ENCODE assay signal across 9 cellular contexts in genomic region chr1:91165033-91165654, GRCh38.
DNase-seq lines count a peak whose midpoint lies in the region; ATAC-seq and TF ChIP-seq lines count a peak whose summit lies in the region.
"Had no signal": no experiment of that assay in that cellular context is flagged by ENCODE, and none has a peak within 500 bp of the region (broad histone marks: within the 10 kb centered on the region; RNA-seq: fewer than 3 reads in every experiment).

No MANE protein-coding gene starts in this region.

- H3K27ac ChIP-seq in HEK293 (ENCODE audit: extremely low read depth, low read depth, low read length) (no peak overlapping the region), MM.1S (ENCODE audit: low read length) (no peak overlapping the region), heart right ventricle (no peak overlapping the region)
- H3K27ac ChIP-seq: skin epidermis had no signal

- CTCF ChIA-PET in HEK293 (lab: Yijun Ruan, JAX) = interaction anchor here (0.6 to 4.6 kb wide), 91 partner anchors 10 to 1126 kb away, joined by 3 to 187 read pairs (median 5); partner anchors contain the start of gene HFM1

- H3K9me2 ChIP-seq in MM.1S (replicated peaks; ENCODE audit: insufficient read depth, low read length) = no peaks in the 10 kb centered on the region

- intact Hi-C loops in heart right ventricle (cut with DNase I) = loop anchor here in 7 of 10 donors (5.0 to 10.0 kb wide), 7 partner anchors 110 to 1050 kb away; no protein-coding TSS in a partner anchor

- no peak overlapping the region for H2AFZ ChIP-seq in MM.1S (ENCODE audit: low read length)

- H3K4me3 ChIP-seq in HEK293 (ENCODE audit: low read depth, low read length) (no peak overlapping the region), MM.1S (ENCODE audit: low read length) (no peak overlapping the region), heart right ventricle (no peak overlapping the region)
- H3K4me3 ChIP-seq: skin epidermis had no signal

- no peak overlapping the region for H3K9ac ChIP-seq in MM.1S (ENCODE audit: low read length)

- POLR2A ChIA-PET in HEK293 (lab: Yijun Ruan, JAX) = interaction anchor here (1.1 kb wide), 1 partner anchor 143 kb away, joined by 4 read pairs; the partner anchor contains the start of gene ZNF644

- ATAC-seq in heart right ventricle = peak; percentile 88 to 96 (median 93)

- H3K79me2 ChIP-seq in MM.1S (ENCODE audit: low read length) = no peaks in the 10 kb centered on the region

- 41 to 44% methylated on average over 14 of the region's 14 CpGs for WGBS in heart right ventricle, 2 donors

- DNase-seq in MM.1S = peak; percentile 59
- DNase-seq in SKM-1 treated with dmso at 0.1 percent for 144 hours (lab: John Stamatoyannopoulos, UW; ENCODE audit: unreplicated experiment) = peak; percentile 40
- peak; percentile 37 for DNase-seq in activated naive CD8-positive, alpha-beta T cell treated with anti-CD3 and anti-CD28 coated beads, Interleukin-2, amount 50 U/mL, for 16 hours (ENCODE audit: low read depth, low spot score)
- DNase-seq in heart right ventricle = peak; percentile 66 to 80
- DNase-seq in putamen (ENCODE audit: low spot score) = peak; percentile 39
- DNase-seq in OCI-M2 (lab: John Stamatoyannopoulos, UW; ENCODE audit: unreplicated experiment) = no peak

- H3K4me2 ChIP-seq in MM.1S (ENCODE audit: low read depth, low read length) = no peak overlapping the region

- no peaks in the 10 kb centered on the region for H3F3A ChIP-seq in MM.1S (ENCODE audit: insufficient read depth, low read length)

- H4K20me1 ChIP-seq in MM.1S (ENCODE audit: insufficient read depth, low read length) = no peaks in the 10 kb centered on the region

- H3K27me3 ChIP-seq in MM.1S (replicated peaks; ENCODE audit: insufficient read depth, low read length) (no peaks in the 10 kb centered on the region), heart right ventricle (peaks cover 0 to 6% (median 0%) of the 10 kb centered on the region in 7 donors)

- H3K4me1 ChIP-seq in HEK293 (ENCODE audit: control insufficient read depth, insufficient read depth, low read length) (no peaks in the 10 kb centered on the region), MM.1S (ENCODE audit: low read length) (no peaks in the 10 kb centered on the region), heart right ventricle (no peaks in the 10 kb centered on the region)

- TF ChIP-seq CTCF in GM12873 (IDR thresholded peaks at IDR 0.05; ENCODE audit: insufficient read depth, low read depth, low read length, missing control alignments) (peak; percentile 100), HEK293 (tag by site-specific recombination; IDR thresholded peaks at IDR 0.05) (peak; percentile 76), MM.1S (IDR thresholded peaks at IDR 0.05; ENCODE audit: low read length) (peak; percentile 94), heart right ventricle (IDR thresholded peaks at IDR 0.05) (peak; percentile 71 to 96 (median 89))

- H3K36me3 ChIP-seq in HEK293 (ENCODE audit: control insufficient read depth in 2 of 2, insufficient read depth in 1 of 2, low read length in 2 of 2) = no peaks in the 10 kb centered on the region
- no peaks in the 10 kb centered on the region for H3K36me3 ChIP-seq in MM.1S (replicated peaks; ENCODE audit: insufficient read depth, low read length)
- no peaks in the 10 kb centered on the region for H3K36me3 ChIP-seq in heart right ventricle

- H3K9me3 ChIP-seq in HEK293 (ENCODE audit: control insufficient read depth, insufficient read depth, low read depth, low read length) = no peaks in the 10 kb centered on the region
- H3K9me3 ChIP-seq in MM.1S (replicated peaks; ENCODE audit: insufficient read depth, low read length) = no peaks in the 10 kb centered on the region
- no peaks in the 10 kb centered on the region for H3K9me3 ChIP-seq in heart right ventricle

TF ChIP-seq in HEK293, 187 proteins besides CTCF, POLR2A, EP300 and RAD21 (continues in another document):
- no peak for TF ChIP-seq ZFP41 (tag by site-specific recombination; IDR thresholded peaks at IDR 0.05; ENCODE audit: borderline replicate concordance)
- TF ChIP-seq PBX3 (CRISPR knock-in tag; IDR thresholded peaks at IDR 0.05) = 0 out of 2 replicates have a peak, but pooled peaks have one; percentile 36
- no peak for TF ChIP-seq ZNF560 (tag by site-specific recombination; IDR thresholded peaks at IDR 0.05; ENCODE audit: borderline replicate concordance)
- TF ChIP-seq MZF1 (tag by site-specific recombination; IDR thresholded peaks at IDR 0.05; ENCODE audit: borderline replicate concordance) = no peak
- no peak for TF ChIP-seq ZNF639 (tag by site-specific recombination; IDR thresholded peaks at IDR 0.05)
- 0 out of 2 replicates have a peak, but pooled peaks have one; percentile 18 for TF ChIP-seq IKZF3 (tag by site-specific recombination; IDR thresholded peaks at IDR 0.05)
- no peak for TF ChIP-seq ZNF610 (tag by site-specific recombination; IDR thresholded peaks at IDR 0.05; ENCODE audit: borderline replicate concordance)
- TF ChIP-seq ZNF654 (tag by site-specific recombination; IDR thresholded peaks at IDR 0.05; ENCODE audit: low read depth) = peak; percentile 89
- 0 out of 2 replicates have a peak, but pooled peaks have one; percentile 15 for TF ChIP-seq ZNF600 (tag by site-specific recombination; IDR thresholded peaks at IDR 0.05)
- peak; percentile 71; the same call in 1 of the 2 replicates for TF ChIP-seq PRDM10 (tag by site-specific recombination; IDR thresholded peaks at IDR 0.05)
- TF ChIP-seq ZNF292 (tag by site-specific recombination; IDR thresholded peaks at IDR 0.05; ENCODE audit: borderline replicate concordance, low read depth) = no peak
- no peak for TF ChIP-seq FEZF1 (tag by site-specific recombination; IDR thresholded peaks at IDR 0.05)
- TF ChIP-seq ZNF211 (tag by site-specific recombination; IDR thresholded peaks at IDR 0.05; ENCODE audit: low read depth) = no peak
- 0 out of 2 replicates have a peak, but pooled peaks have one; percentile 38 for TF ChIP-seq ZNF660 (tag by site-specific recombination; IDR thresholded peaks at IDR 0.05)
- no peak for TF ChIP-seq GLIS2 (tag by site-specific recombination; IDR thresholded peaks at IDR 0.05)
- no peak for TF ChIP-seq ZEB2 (tag by site-specific recombination; IDR thresholded peaks at IDR 0.05)
- TF ChIP-seq BCL11B (tag by site-specific recombination; IDR thresholded peaks at IDR 0.05; ENCODE audit: low read depth) = no peak
- no peak for TF ChIP-seq ZSCAN23 (tag by site-specific recombination; IDR thresholded peaks at IDR 0.05)
- no peak for TF ChIP-seq ZNF132 (tag by site-specific recombination; IDR thresholded peaks at IDR 0.05; ENCODE audit: borderline replicate concordance)
- TF ChIP-seq SCRT1 (tag by site-specific recombination; IDR thresholded peaks at IDR 0.05; ENCODE audit: borderline replicate concordance) = no peak
